31 cellular contexts compared by ENCODE assay signal in the genomic region with DNA sequence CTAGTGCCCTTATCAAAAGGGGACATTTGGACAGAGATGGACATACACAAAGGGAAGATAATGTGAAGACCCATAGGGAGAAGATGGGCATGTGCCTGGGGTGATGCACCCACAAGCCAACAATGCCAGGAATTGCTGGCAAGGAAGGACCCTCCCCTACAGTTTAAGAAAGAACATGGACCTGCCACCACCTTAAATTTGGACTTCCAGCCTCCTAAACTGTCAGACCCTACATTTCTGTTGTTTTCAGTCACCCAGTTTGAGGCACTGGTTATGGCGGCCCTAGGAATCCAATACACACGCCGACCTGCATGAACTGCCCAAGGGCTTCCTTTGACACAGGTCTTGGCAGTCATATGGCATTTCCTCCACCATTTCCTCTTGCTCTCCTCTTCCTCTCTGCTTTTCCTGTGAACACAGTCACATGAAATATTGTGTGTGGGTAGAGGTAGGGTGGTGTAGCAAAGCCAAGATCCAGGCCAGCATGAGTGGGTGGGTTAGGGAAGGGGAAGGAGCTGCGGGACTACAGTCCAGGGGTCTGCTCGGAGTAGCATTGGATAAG.
"Had no signal": no experiment of that assay in that cellular context is flagged by ENCODE, and none has a peak within 500 bp of the region (broad histone marks: within the 10 kb centered on the region; RNA-seq: fewer than 3 reads in every experiment).

No MANE protein-coding gene starts in this region.

- H3K27ac Mint-ChIP-seq: naive thymus-derived CD4-positive, alpha-beta T cell; stimulated activated effector memory CD8-positive, alpha-beta T cell treated with anti-CD3 and anti-CD28 coated beads, Interleukin-12 subunit alpha, Interleukin-12 subunit beta, amount 100 ng/mL, for 72 hours; stimulated activated naive CD8-positive, alpha-beta T cell treated with anti-CD3 and anti-CD28 coated beads, Interleukin-15, amount 100 ng/mL, for 72 hours; type B pancreatic cell had no signal

- FAIRE-seq: islet of Langerhans, kidney, pancreas had no signal

- H3K36me3 ChIP-seq: left lung, lower lobe of right lung, pancreas, prostate gland, tibial nerve, uterus had no signal

- H3K27me3 ChIP-seq: left lung, pancreas, tibial nerve, uterus had no signal

- H3K36me3 Mint-ChIP-seq: natural killer cell treated with Interleukin-12 subunit alpha and Interleukin-12 subunit beta and Interleukin-15 and Interleukin-18, amount 100 ng/mL, for 72 hours; stimulated activated effector memory CD8-positive, alpha-beta T cell treated with anti-CD3 and anti-CD28 coated beads, Interleukin-12 subunit alpha, Interleukin-12 subunit beta, amount 100 ng/mL, for 72 hours; type B pancreatic cell had no signal

- H3K4me3 ChIP-seq: left lung, lower lobe of right lung, mucosa of descending colon, pancreas, prostate gland, skin epidermis, tibial nerve, uterus had no signal

- H3K4me1 ChIP-seq: left lung, prostate gland, uterus had no signal

- ATAC-seq: left colon; left lung; lower lobe of right lung; mucosa of descending colon; naive thymus-derived CD4-positive, alpha-beta T cell; natural killer cell treated with Interleukin-12 subunit alpha and Interleukin-12 subunit beta and Interleukin-15 and Interleukin-18, amount 100 ng/mL, for 72 hours; pancreas; right cardiac atrium; sciatic nerve; stimulated activated effector memory CD8-positive, alpha-beta T cell treated with anti-CD3 and anti-CD28 coated beads, Interleukin-12 subunit alpha, Interleukin-12 subunit beta, amount 100 ng/mL, for 72 hours; stimulated activated naive CD8-positive, alpha-beta T cell treated with anti-CD3 and anti-CD28 coated beads, Interleukin-15, amount 100 ng/mL, for 72 hours had no signal

- H3K9me3 Mint-ChIP-seq: immature natural killer cell, type B pancreatic cell had no signal

- H3K27me3 Mint-ChIP-seq: stimulated activated naive CD8-positive, alpha-beta T cell treated with anti-CD3 and anti-CD28 coated beads, Interleukin-15, amount 100 ng/mL, for 72 hours; type B pancreatic cell had no signal

- H3K9me3 ChIP-seq: left lung, lower lobe of right lung, mucosa of descending colon, pancreas, prostate gland, uterus had no signal

- DNase-seq: hypothalamus; immature natural killer cell; kidney; left colon; left lung; lower lobe of right lung; mammary epithelial cell; mesenchymal stem cell; midbrain; mucosa of descending colon; naive thymus-derived CD4-positive, alpha-beta T cell; pancreas; posterior cingulate gyrus; retina; right cardiac atrium; stimulated activated CD4-positive, alpha-beta T cell treated with anti-CD3 and anti-CD28 coated beads, Interleukin-12 subunit alpha, Interleukin-12 subunit beta, amount 100 ng/mL, for 4 hours; stimulated activated CD4-positive, alpha-beta T cell treated with anti-CD3 and anti-CD28 coated beads, Interleukin-15, amount 100 ng/mL, for 24 hours; stimulated activated CD4-positive, alpha-beta T cell treated with anti-CD3 and anti-CD28 coated beads, Interleukin-2, amount 100 ng/mL, for 24 hours; stimulated activated CD4-positive, alpha-beta T cell treated with anti-CD3 and anti-CD28 coated beads, Interleukin-4, amount 100 ng/mL, for 1 hour; stimulated activated naive CD4-positive, alpha-beta T cell treated with Interleukin-2 at 50 U/mL for 16 hours; stimulated activated naive CD8-positive, alpha-beta T cell treated with anti-CD3 and anti-CD28 coated beads, Interleukin-15, amount 100 ng/mL, for 72 hours; substantia nigra; uterus had no signal

- H3K27ac ChIP-seq: left lung, lower lobe of right lung, pancreas, prostate gland, skin epidermis, tibial nerve, uterus had no signal

- H3K4me3 Mint-ChIP-seq: immature natural killer cell; naive thymus-derived CD4-positive, alpha-beta T cell; natural killer cell treated with Interleukin-12 subunit alpha and Interleukin-12 subunit beta and Interleukin-15 and Interleukin-18, amount 100 ng/mL, for 72 hours; stimulated activated effector memory CD8-positive, alpha-beta T cell treated with anti-CD3 and anti-CD28 coated beads, Interleukin-12 subunit alpha, Interleukin-12 subunit beta, amount 100 ng/mL, for 72 hours; stimulated activated naive CD8-positive, alpha-beta T cell treated with anti-CD3 and anti-CD28 coated beads, Interleukin-15, amount 100 ng/mL, for 72 hours; type B pancreatic cell had no signal
